ENCODE assay signal across 3 cellular contexts in the genomic region with DNA sequence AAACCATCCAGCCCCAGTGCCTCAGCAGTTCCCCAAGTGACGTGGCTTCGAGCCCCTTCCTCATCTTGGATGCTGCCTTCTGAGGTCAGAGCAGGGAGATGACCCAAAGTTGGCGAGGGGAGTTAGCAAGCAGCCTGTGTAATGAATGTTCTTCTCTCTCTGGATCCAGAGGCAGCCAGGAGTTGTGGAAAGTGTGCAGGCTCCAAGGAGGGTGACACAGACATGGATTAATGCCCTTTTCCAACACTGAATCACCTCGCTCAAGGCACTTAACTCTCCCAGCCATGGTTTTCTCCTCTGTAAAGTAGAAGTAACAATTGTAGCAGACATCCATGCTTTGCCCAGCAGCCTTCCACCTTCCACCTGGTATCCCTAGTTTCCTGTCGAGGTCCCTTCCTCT.
TF ChIP-seq lines count a peak whose summit lies in the region.

No MANE protein-coding gene starts in this region.

TF ChIP-seq in A549, 52 proteins besides CTCF, POLR2A, EP300 and RAD21:
- TF ChIP-seq TP53 (CRISPR knock-in tag; IDR thresholded peaks at IDR 0.05) (no peak), JUN (IDR thresholded peaks at IDR 0.05) (no peak), FOXS1 (CRISPR knock-in tag; IDR thresholded peaks at IDR 0.05) (no peak), ESRRA (IDR thresholded peaks at IDR 0.05; ENCODE audit: borderline replicate concordance, low read length) (no peak), BHLHE40 (IDR thresholded peaks at IDR 0.05; ENCODE audit: low read depth, low read length) (no peak), GATA3 (IDR thresholded peaks at IDR 0.05; ENCODE audit: borderline replicate concordance) (no peak), ZNF302 (CRISPR knock-in tag; IDR thresholded peaks at IDR 0.05) (no peak), KDM1A (IDR thresholded peaks at IDR 0.05; ENCODE audit: low read depth) (no peak)
- TF ChIP-seq, protein P1, sequence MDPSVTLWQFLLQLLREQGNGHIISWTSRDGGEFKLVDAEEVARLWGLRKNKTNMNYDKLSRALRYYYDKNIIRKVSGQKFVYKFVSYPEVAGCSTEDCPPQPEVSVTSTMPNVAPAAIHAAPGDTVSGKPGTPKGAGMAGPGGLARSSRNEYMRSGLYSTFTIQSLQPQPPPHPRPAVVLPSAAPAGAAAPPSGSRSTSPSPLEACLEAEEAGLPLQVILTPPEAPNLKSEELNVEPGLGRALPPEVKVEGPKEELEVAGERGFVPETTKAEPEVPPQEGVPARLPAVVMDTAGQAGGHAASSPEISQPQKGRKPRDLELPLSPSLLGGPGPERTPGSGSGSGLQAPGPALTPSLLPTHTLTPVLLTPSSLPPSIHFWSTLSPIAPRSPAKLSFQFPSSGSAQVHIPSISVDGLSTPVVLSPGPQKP (IDR thresholded peaks at IDR 0.05; ENCODE audit: low read depth, low read length), result no peak
- TF ChIP-seq, protein P2, sequence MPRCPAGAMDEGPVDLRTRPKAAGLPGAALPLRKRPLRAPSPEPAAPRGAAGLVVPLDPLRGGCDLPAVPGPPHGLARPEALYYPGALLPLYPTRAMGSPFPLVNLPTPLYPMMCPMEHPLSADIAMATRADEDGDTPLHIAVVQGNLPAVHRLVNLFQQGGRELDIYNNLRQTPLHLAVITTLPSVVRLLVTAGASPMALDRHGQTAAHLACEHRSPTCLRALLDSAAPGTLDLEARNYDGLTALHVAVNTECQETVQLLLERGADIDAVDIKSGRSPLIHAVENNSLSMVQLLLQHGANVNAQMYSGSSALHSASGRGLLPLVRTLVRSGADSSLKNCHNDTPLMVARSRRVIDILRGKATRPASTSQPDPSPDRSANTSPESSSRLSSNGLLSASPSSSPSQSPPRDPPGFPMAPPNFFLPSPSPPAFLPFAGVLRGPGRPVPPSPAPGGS (IDR thresholded peaks at IDR 0.05), result no peak
- TF ChIP-seq, protein P3, sequence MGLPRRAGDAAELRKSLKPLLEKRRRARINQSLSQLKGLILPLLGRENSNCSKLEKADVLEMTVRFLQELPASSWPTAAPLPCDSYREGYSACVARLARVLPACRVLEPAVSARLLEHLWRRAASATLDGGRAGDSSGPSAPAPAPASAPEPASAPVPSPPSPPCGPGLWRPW (IDR thresholded peaks at IDR 0.05), result no peak

TF ChIP-seq in IMR-90, 13 proteins besides CTCF, POLR2A, EP300 and RAD21:
- TF ChIP-seq RFX5 (IDR thresholded peaks at IDR 0.05; ENCODE audit: low read depth, low read length) (no peak), CEBPB (IDR thresholded peaks at IDR 0.05; ENCODE audit: low read depth, low read length) (no peak), MAFK (IDR thresholded peaks at IDR 0.05; ENCODE audit: low read depth, low read length) (no peak), SMC3 (IDR thresholded peaks at IDR 0.05; ENCODE audit: low read depth, low read length) (no peak), BHLHE40 (IDR thresholded peaks at IDR 0.05; ENCODE audit: low read depth, low read length) (no peak), CHD1 (IDR thresholded peaks at IDR 0.05; ENCODE audit: low read depth, low read length) (no peak), RCOR1 (IDR thresholded peaks at IDR 0.05; ENCODE audit: insufficient replicate concordance, low read length) (no peak), NFE2L2 (IDR thresholded peaks at IDR 0.05; ENCODE audit: low read depth, low read length) (no peak), MAZ (IDR thresholded peaks at IDR 0.05; ENCODE audit: borderline replicate concordance, low read depth, low read length) (no peak), FOS (IDR thresholded peaks at IDR 0.05; ENCODE audit: low read depth, low read length) (no peak), MXI1 (IDR thresholded peaks at IDR 0.05; ENCODE audit: borderline replicate concordance, low read depth, low read length) (no peak)
- TF ChIP-seq, protein P1 (IDR thresholded peaks at IDR 0.05; ENCODE audit: borderline replicate concordance, low read depth, low read length), result no peak
- TF ChIP-seq, protein P4, sequence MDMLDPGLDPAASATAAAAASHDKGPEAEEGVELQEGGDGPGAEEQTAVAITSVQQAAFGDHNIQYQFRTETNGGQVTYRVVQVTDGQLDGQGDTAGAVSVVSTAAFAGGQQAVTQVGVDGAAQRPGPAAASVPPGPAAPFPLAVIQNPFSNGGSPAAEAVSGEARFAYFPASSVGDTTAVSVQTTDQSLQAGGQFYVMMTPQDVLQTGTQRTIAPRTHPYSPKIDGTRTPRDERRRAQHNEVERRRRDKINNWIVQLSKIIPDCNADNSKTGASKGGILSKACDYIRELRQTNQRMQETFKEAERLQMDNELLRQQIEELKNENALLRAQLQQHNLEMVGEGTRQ (IDR thresholded peaks at IDR 0.05; ENCODE audit: low read depth, low read length), result no peak

TF ChIP-seq in H1, 55 proteins besides CTCF, POLR2A, EP300 and RAD21:
- TF ChIP-seq SP1 (IDR thresholded peaks at IDR 0.05; ENCODE audit: low read depth, low read length) (no peak), TAF1 (IDR thresholded peaks at IDR 0.05; ENCODE audit: low read depth, low read length) (no peak), RFX5 (IDR thresholded peaks at IDR 0.05; ENCODE audit: borderline replicate concordance, low read depth, low read length) (no peak), YY1 (IDR thresholded peaks at IDR 0.05; ENCODE audit: low read depth, low read length) (no peak), SIN3A (conservative IDR thresholded peaks at IDR 0.05 in 1 of 2, IDR thresholded peaks at IDR 0.05 in 1 of 2; ENCODE audit: low read depth in 1 of 2, low read length in 2 of 2) (no peak), KDM4A (IDR thresholded peaks at IDR 0.05; ENCODE audit: low read depth, low read length, severe bottlenecking) (no peak), SIX5 (IDR thresholded peaks at IDR 0.05; ENCODE audit: low read depth, low read length) (no peak), CHD1 (IDR thresholded peaks at IDR 0.05; ENCODE audit: low read depth, low read length) (no peak), SP2 (IDR thresholded peaks at IDR 0.05; ENCODE audit: low read length) (no peak)
